1 cellular context compared by ENCODE assay signal in genomic region chr22:25025586-25025985, GRCh38.
TF ChIP-seq lines count a peak whose summit lies in the region.

No MANE protein-coding gene starts in this region.

TF ChIP-seq in A549, 52 proteins besides CTCF, POLR2A, EP300 and RAD21 (continued from another document):
- TF ChIP-seq HMGXB4 (CRISPR knock-in tag; IDR thresholded peaks at IDR 0.05; ENCODE audit: borderline replicate concordance) (no peak), FOSB (CRISPR knock-in tag; IDR thresholded peaks at IDR 0.05) (no peak), EHMT2 (IDR thresholded peaks at IDR 0.05; ENCODE audit: low read depth) (no peak), CEBPB (IDR thresholded peaks at IDR 0.05) (no peak), RNF2 (IDR thresholded peaks at IDR 0.05; ENCODE audit: borderline replicate concordance, low read depth) (no peak), RFX5 (IDR thresholded peaks at IDR 0.05) (no peak), KDM5A (IDR thresholded peaks at IDR 0.05) (no peak), ZSCAN20 (CRISPR knock-in tag; IDR thresholded peaks at IDR 0.05) (no peak)
